ENCODE assay signal across 1 cellular context in genomic region chr1:70667771-70668170, GRCh38.
TF ChIP-seq lines count a peak whose summit lies in the region.

No MANE protein-coding gene starts in this region.

TF ChIP-seq in K562, 482 proteins besides CTCF, POLR2A, EP300 and RAD21 (continued from another document):
- TF ChIP-seq CLOCK (CRISPR knock-in tag; IDR thresholded peaks at IDR 0.05; ENCODE audit: borderline replicate concordance) (no peak), CBFA2T3 (IDR thresholded peaks at IDR 0.05) (no peak), ERF (CRISPR knock-in tag; IDR thresholded peaks at IDR 0.05) (no peak)
